In the genomic region with DNA sequence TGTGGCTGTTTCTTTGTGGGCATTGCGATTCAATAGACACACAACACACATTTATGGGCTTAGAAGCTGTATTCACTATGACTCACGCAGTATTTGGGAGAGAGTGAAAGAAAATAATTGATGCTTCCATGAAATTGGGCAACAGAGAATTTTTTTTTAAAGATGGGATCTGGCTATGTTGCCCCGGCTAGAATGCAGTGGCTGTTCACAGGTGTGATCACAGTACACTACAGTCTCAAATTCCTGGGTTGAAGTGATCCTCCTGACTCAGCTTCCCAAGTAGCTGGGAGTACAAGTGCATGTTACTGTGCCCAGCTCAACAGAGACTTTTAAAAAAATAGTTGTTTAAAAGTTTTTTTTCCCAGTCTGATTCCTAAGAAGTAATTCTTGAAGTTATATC, we compare ENCODE assay signal across 29 cellular contexts.
"Had no signal": no experiment of that assay in that cellular context is flagged by ENCODE, and none has a peak within 500 bp of the region (broad histone marks: within the 10 kb centered on the region; RNA-seq: fewer than 3 reads in every experiment).

No MANE protein-coding gene starts in this region.

- H3K27ac Mint-ChIP-seq: dendritic cell treated with granulocyte-macrophage colony-stimulating factor and Interleukin-4, amounts not matched to agents 40 ng/mL and 50 ng/mL, for 4 days; effector memory CD8-positive, alpha-beta T cell; endodermal cell had no signal

- H3K79me2 ChIP-seq: hepatocyte had no signal

- H3K9me3 Mint-ChIP-seq: dendritic cell treated with granulocyte-macrophage colony-stimulating factor and Interleukin-4, amounts not matched to agents 40 ng/mL and 50 ng/mL, for 4 days; effector memory CD8-positive, alpha-beta T cell; endodermal cell had no signal

- FAIRE-seq: endometrium, endothelial cell of umbilical vein, frontal cortex had no signal

- H3K4me3 ChIP-seq: coronary artery, dorsolateral prefrontal cortex, esophagus muscularis mucosa, esophagus squamous epithelium, gastrocnemius medialis, gastroesophageal sphincter, heart left ventricle, heart right ventricle, hepatocyte had no signal

- DNase-seq: cortex of kidney; dermis blood vessel endothelial cell; dorsolateral prefrontal cortex; effector CD4-positive, alpha-beta T cell; effector CD8-positive, alpha-beta T cell; effector memory CD4-positive, alpha-beta T cell; effector memory CD8-positive, alpha-beta T cell; endodermal cell; erythroblast; esophagus squamous epithelium; foreskin fibroblast; foreskin keratinocyte; foreskin melanocyte; gastrocnemius medialis; glutamatergic neuron; head of caudate nucleus; heart left ventricle; heart right ventricle; hippocampal formation had no signal

- H3K4me1 ChIP-seq: esophagus muscularis mucosa, esophagus squamous epithelium, foreskin keratinocyte, gastrocnemius medialis, gastroesophageal sphincter, heart left ventricle, heart right ventricle had no signal

- H2AFZ ChIP-seq: hepatocyte had no signal

- H3K27ac ChIP-seq: coronary artery, epithelial cell of prostate, esophagus muscularis mucosa, esophagus squamous epithelium, foreskin keratinocyte, gastrocnemius medialis, gastroesophageal sphincter, heart left ventricle, heart right ventricle, hepatocyte had no signal

- H3K27me3 ChIP-seq: dorsolateral prefrontal cortex, esophagus muscularis mucosa, esophagus squamous epithelium, foreskin keratinocyte, gastrocnemius medialis, gastroesophageal sphincter, heart left ventricle, heart right ventricle, hepatocyte had no signal

- H3K9me3 ChIP-seq: esophagus muscularis mucosa, esophagus squamous epithelium, gastrocnemius medialis, gastroesophageal sphincter, heart left ventricle, heart right ventricle had no signal

- H3K4me2 ChIP-seq: hepatocyte had no signal

- ATAC-seq: effector memory CD8-positive, alpha-beta T cell; esophagus mucosa; foreskin keratinocyte; gastrocnemius medialis; gastroesophageal sphincter; heart left ventricle; heart right ventricle had no signal

- H3K36me3 ChIP-seq: esophagus muscularis mucosa, esophagus squamous epithelium, gastrocnemius medialis, gastroesophageal sphincter, heart left ventricle, heart right ventricle had no signal

- H3K4me3 Mint-ChIP-seq: dendritic cell treated with granulocyte-macrophage colony-stimulating factor and Interleukin-4, amounts not matched to agents 40 ng/mL and 50 ng/mL, for 4 days; effector memory CD8-positive, alpha-beta T cell; endodermal cell had no signal
